Comparison of ENCODE assay signal across 1 cellular context in genomic region chr13:92775631-92776030, GRCh38.
TF ChIP-seq lines count a peak whose summit lies in the region.

No MANE protein-coding gene starts in this region.

TF ChIP-seq in H1, 55 proteins besides CTCF, POLR2A, EP300 and RAD21 (continued from another document):
- no peak for TF ChIP-seq SAP30 (IDR thresholded peaks at IDR 0.05; ENCODE audit: insufficient read depth, insufficient replicate concordance, low read length)
- TF ChIP-seq BACH1 (IDR thresholded peaks at IDR 0.05; ENCODE audit: low read length) = no peak
- no peak for TF ChIP-seq NRF1 (IDR thresholded peaks at IDR 0.05; ENCODE audit: low read depth, low read length)
- TF ChIP-seq JUND (IDR thresholded peaks at IDR 0.05; ENCODE audit: low read length) = no peak
